ENCODE assay signal across 25 cellular contexts in genomic region chr1:44348046-44348628, GRCh38. TPM values are rescaled to one million over a fixed set of nuclear protein-coding genes. Genes with fewer than 3 reads are reported as not detected.
A peak's percentile ranks its signal among the peaks of the same experiment; 100 is the strongest.
DNase-seq lines count a peak whose midpoint lies in the region; ATAC-seq and TF ChIP-seq lines count a peak whose summit lies in the region.
"Had no signal": no experiment of that assay in that cellular context is flagged by ENCODE, and none has a peak within 500 bp of the region (broad histone marks: within the 10 kb centered on the region; RNA-seq: fewer than 3 reads in every experiment).

No MANE protein-coding gene starts in this region.

- H3K9ac ChIP-seq in iPS-20b (ENCODE audit: low read depth, low read length), result peak overlapping the region; percentile 0; the same call in 1 of the 2 replicates

- H3K4me1 Mint-ChIP-seq in WTC11, result peaks cover 34% of the 10 kb centered on the region
- peaks cover 1% of the 10 kb centered on the region for H3K4me1 Mint-ChIP-seq in CD14-positive monocyte

- no peak for DNase-seq in WTC11 (ENCODE audit: low spot score)
- no peak for DNase-seq in sciatic nerve (ENCODE audit: low spot score)
- DNase-seq in aorta, result no peak
- DNase-seq in CD14-positive monocyte (ENCODE audit: low spot score), result no peak
- no peak for DNase-seq in head of caudate nucleus
- no peak for DNase-seq in GF-D8 (lab: John Stamatoyannopoulos, UW)
- DNase-seq: activated CD4-positive, CD25-positive, alpha-beta regulatory T cell treated with anti-CD3 and anti-CD28 coated beads, Interleukin-2, amount 50 U/mL, for 72 hours; activated CD8-positive, alpha-beta T cell treated with anti-CD3 and anti-CD28 coated beads for 36 hours; activated naive CD8-positive, alpha-beta T cell treated with anti-CD3 and anti-CD28 coated beads for 36 hours; CD4-positive, alpha-beta memory T cell; effector CD4-positive, alpha-beta T cell; immature natural killer cell; left lung; NCI-H1092 treated with DMSO at 0.1 percent for 48 hours; NCI-H2029; NCI-H226; NK-92 treated with Interleukin-12 subunit alpha and Interleukin-12 subunit beta, amount 100 ng/mL, for 24 hours; psoas muscle; SJCRH30; small intestine; stimulated activated CD4-positive, alpha-beta T cell treated with anti-CD3 and anti-CD28 coated beads, Interleukin-1b, Interleukin-23, amount 100 ng/mL, for 48 hours; T-cell; testis had no signal

- H3K4me3 ChIP-seq in iPS-20b (ENCODE audit: low read length), result no peak overlapping the region
- H3K4me3 ChIP-seq in aorta (ENCODE audit: low read length in 2 of 2), result no peak overlapping the region
- H3K4me3 ChIP-seq: left lung, psoas muscle, SJCRH30, testis had no signal

- WGBS in aorta, 2 donors, result 94 to 95% methylated on average over 4 of the region's 4 CpGs

- H3K36me3 ChIP-seq in iPS-20b (ENCODE audit: insufficient read depth, low read depth, low read length) (peaks cover 3% of the 10 kb centered on the region; the same call in 1 of the 2 replicates), aorta (ENCODE audit: control insufficient read depth in 1 of 2, insufficient read depth in 2 of 2, low read length in 1 of 2) (no peaks in the 10 kb centered on the region)
- H3K36me3 ChIP-seq: left lung, SJCRH30 had no signal

- no peak for TF ChIP-seq CTCF in WTC11 (IDR thresholded peaks at IDR 0.05)
- no peak for TF ChIP-seq CTCF in CD14-positive monocyte (IDR thresholded peaks at IDR 0.05)

- H3K9me3 ChIP-seq in iPS-20b (ENCODE audit: insufficient read depth, low read depth, low read length), result no peaks in the 10 kb centered on the region
- H3K9me3 ChIP-seq in aorta (ENCODE audit: control insufficient read depth, low read length), result no peaks in the 10 kb centered on the region
- H3K9me3 ChIP-seq: left lung, psoas muscle, testis had no signal

- H3K27ac Mint-ChIP-seq in WTC11 (no peak overlapping the region; the same call in 1 of the 2 replicates), CD14-positive monocyte (peak overlapping the region in 1 of 7 donors; percentile 61)
- H3K27ac Mint-ChIP-seq: activated CD8-positive, alpha-beta T cell treated with anti-CD3 and anti-CD28 coated beads for 36 hours; activated naive CD8-positive, alpha-beta T cell treated with anti-CD3 and anti-CD28 coated beads for 36 hours; immature natural killer cell; T-cell had no signal

- H3K4me3 Mint-ChIP-seq in WTC11 (no peak overlapping the region), CD14-positive monocyte (no peak overlapping the region)
- H3K4me3 Mint-ChIP-seq: activated CD8-positive, alpha-beta T cell treated with anti-CD3 and anti-CD28 coated beads for 36 hours; activated naive CD8-positive, alpha-beta T cell treated with anti-CD3 and anti-CD28 coated beads for 36 hours; CD4-positive, alpha-beta memory T cell; immature natural killer cell; T-cell had no signal

- POLR2A ChIA-PET in WTC11 (lab: Charles Lee), result no interaction called here

- ATAC-seq in WTC11, result peak; percentile 41; the same call in 1 of the 2 replicates
- peak; percentile 35 for ATAC-seq in sciatic nerve
- no peak for ATAC-seq in aorta (ENCODE audit: low FRiP score)
- ATAC-seq: activated CD8-positive, alpha-beta T cell treated with anti-CD3 and anti-CD28 coated beads for 36 hours; psoas muscle; T-cell had no signal

- no peaks in the 10 kb centered on the region; the same call in 1 of the 2 replicates for H3K27me3 Mint-ChIP-seq in WTC11 (ENCODE audit: low read depth)
- H3K27me3 Mint-ChIP-seq in CD14-positive monocyte (ENCODE audit: low read depth in 3 of 3), result no peaks in the 10 kb centered on the region
- H3K27me3 Mint-ChIP-seq: activated CD8-positive, alpha-beta T cell treated with anti-CD3 and anti-CD28 coated beads for 36 hours; activated naive CD8-positive, alpha-beta T cell treated with anti-CD3 and anti-CD28 coated beads for 36 hours; CD4-positive, alpha-beta memory T cell; T-cell had no signal

- H3K9me3 Mint-ChIP-seq in WTC11 (no peaks in the 10 kb centered on the region), CD14-positive monocyte (no peaks in the 10 kb centered on the region)
- H3K9me3 Mint-ChIP-seq: activated CD8-positive, alpha-beta T cell treated with anti-CD3 and anti-CD28 coated beads for 36 hours; activated naive CD8-positive, alpha-beta T cell treated with anti-CD3 and anti-CD28 coated beads for 36 hours; CD4-positive, alpha-beta memory T cell; immature natural killer cell; T-cell had no signal

- no peaks in the 10 kb centered on the region for H3K27me3 ChIP-seq in iPS-20b (ENCODE audit: insufficient read depth, low read length)
- H3K27me3 ChIP-seq in aorta (ENCODE audit: control insufficient read depth in 1 of 2, insufficient read depth in 2 of 2, low read length in 1 of 2), result no peaks in the 10 kb centered on the region
- H3K27me3 ChIP-seq: left lung, SJCRH30, testis had no signal

- CTCF ChIA-PET in WTC11 (lab: Charles Lee), result interaction anchor here (0.6 to 1.3 kb wide), 5 partner anchors 83 to 413 kb away, joined by 3 to 5 read pairs (median 3); no protein-coding TSS in a partner anchor

- peaks cover 20% of the 10 kb centered on the region; the same call in 1 of the 2 replicates for H3K4me1 ChIP-seq in iPS-20b (ENCODE audit: insufficient read depth, low read length)
- peaks cover 4 to 8% of the 10 kb centered on the region in 2 donors for H3K4me1 ChIP-seq in aorta (ENCODE audit: control insufficient read depth in 1 of 2, insufficient read depth in 2 of 2, low read length in 2 of 2)
- H3K4me1 ChIP-seq: SJCRH30 had no signal

- H3K36me3 Mint-ChIP-seq in WTC11, result peaks cover 6% of the 10 kb centered on the region; the same call in 1 of the 2 replicates
- H3K36me3 Mint-ChIP-seq in CD14-positive monocyte, result peaks cover 7 to 8% of the 10 kb centered on the region in 2 donors
- H3K36me3 Mint-ChIP-seq: immature natural killer cell had no signal

- intact Hi-C loops in sciatic nerve (cut with DNase I) (no loop called here), aorta (cut with DNase I) (no loop called here), CD14-positive monocyte (cut with micrococcal nuclease) (no loop called here), head of caudate nucleus (cut with DNase I) (no loop called here)

- H3K27ac ChIP-seq in iPS-20b (ENCODE audit: low read length) (no peak overlapping the region), aorta (ENCODE audit: low read depth in 1 of 2, low read length in 2 of 2) (peak overlapping the region; percentile 88 to 93)
- H3K27ac ChIP-seq: epithelial cell of prostate, psoas muscle, SJCRH30, testis had no signal

TF ChIP-seq in WTC11, 78 proteins besides CTCF, POLR2A, EP300 and RAD21 (continues in another document):
- TF ChIP-seq ERG (CRISPR knock-in tag; IDR thresholded peaks at IDR 0.05) (no peak), TP53 (CRISPR knock-in tag; IDR thresholded peaks at IDR 0.05) (no peak), ZNF138 (CRISPR knock-in tag; conservative IDR thresholded peaks at IDR 0.05) (no peak), ZBTB21 (CRISPR knock-in tag; IDR thresholded peaks at IDR 0.05; ENCODE audit: borderline replicate concordance) (no peak), FOXP4 (CRISPR knock-in tag; IDR thresholded peaks at IDR 0.05) (no peak), ELF4 (CRISPR knock-in tag; IDR thresholded peaks at IDR 0.05; ENCODE audit: low read depth) (no peak), USF1 (CRISPR knock-in tag; IDR thresholded peaks at IDR 0.05) (no peak), IRF1 (CRISPR knock-in tag; IDR thresholded peaks at IDR 0.05) (no peak), SMAD3 (CRISPR knock-in tag; IDR thresholded peaks at IDR 0.05; ENCODE audit: borderline replicate concordance) (no peak), FOXK1 (CRISPR knock-in tag; IDR thresholded peaks at IDR 0.05) (no peak)

RNA-seq across cellular contexts. Expression of gene ERI3, which starts 6.9 kb away (rescaled TPM):
- total RNA-seq in WTC11 (2021), result 74.7 to 76.1 TPM (median 75.2 TPM) in 3 replicates
- total RNA-seq in sciatic nerve, result 59.8 TPM
- 10 to 100 TPM; 44.2 to 45.5 TPM for total RNA-seq in aorta
- 10 to 100 TPM; 31.4 to 55.2 TPM for polyA plus RNA-seq in aorta
- 10 to 100 TPM; 26.4 to 26.6 TPM for polyA plus RNA-seq in CD14-positive monocyte

RNA-seq across cellular contexts. Expression of gene RNF220, which starts 56.9 kb away (rescaled TPM):
- total RNA-seq in WTC11 (2021), result 117 to 128 TPM (median 124 TPM) in 3 replicates
- 60.0 TPM for total RNA-seq in sciatic nerve
- total RNA-seq in aorta, result 10 to 100 TPM; 49.0 to 56.5 TPM
- polyA plus RNA-seq in aorta, result 10 to 100 TPM; 44.2 to 70.5 TPM
- 10 to 100 TPM; 39.4 to 49.4 TPM for polyA plus RNA-seq in CD14-positive monocyte
